In genomic region chr14:103137721-103138482, GRCh38 we compare ENCODE assay signal across 1 cellular context.
TF ChIP-seq lines count a peak whose summit lies in the region.

No MANE protein-coding gene starts in this region.

TF ChIP-seq in H1, 55 proteins besides CTCF, POLR2A, EP300 and RAD21:
- TF ChIP-seq USF2 (IDR thresholded peaks at IDR 0.05; ENCODE audit: low read length) (no peak), MAX (IDR thresholded peaks at IDR 0.05) (peak; percentile 72), ZNF274 (IDR thresholded peaks at IDR 0.05; ENCODE audit: borderline replicate concordance, extremely low read depth, low read length) (no peak), JUN (IDR thresholded peaks at IDR 0.05; ENCODE audit: low read depth, low read length) (no peak), KDM5A (IDR thresholded peaks at IDR 0.05; ENCODE audit: low read length) (no peak), POU5F1 (IDR thresholded peaks at IDR 0.05; ENCODE audit: low read depth, low read length) (no peak), NRF1 (IDR thresholded peaks at IDR 0.05; ENCODE audit: low read depth, low read length) (no peak), PHF8 (conservative IDR thresholded peaks at IDR 0.05; ENCODE audit: low read depth, low read length) (no peak), HDAC2 (IDR thresholded peaks at IDR 0.05; ENCODE audit: borderline replicate concordance in 1 of 2, low read depth in 2 of 2, low read length in 2 of 2) (no peak), RFX5 (IDR thresholded peaks at IDR 0.05; ENCODE audit: borderline replicate concordance, low read depth, low read length) (no peak), SP2 (IDR thresholded peaks at IDR 0.05; ENCODE audit: low read length) (no peak), E2F6 (IDR thresholded peaks at IDR 0.05) (peak; percentile 17; the same call in 1 of the 2 replicates), KDM4A (IDR thresholded peaks at IDR 0.05; ENCODE audit: low read depth, low read length, severe bottlenecking) (no peak)
